ENCODE assay signal across 12 cellular contexts in genomic region chr1:66984491-66984890, GRCh38. TPM values are rescaled to one million over a fixed set of nuclear protein-coding genes. Genes with fewer than 3 reads are reported as not detected.
DNase-seq lines count a peak whose midpoint lies in the region; ATAC-seq, FAIRE-seq and TF ChIP-seq lines count a peak whose summit lies in the region.
"Had no signal": no experiment of that assay in that cellular context is flagged by ENCODE, and none has a peak within 500 bp of the region (broad histone marks: within the 10 kb centered on the region; RNA-seq: fewer than 3 reads in every experiment).

No MANE protein-coding gene starts in this region.

- H2BK12ac ChIP-seq in mesenchymal stem cell (ENCODE audit: low read length in 2 of 2), result no peak overlapping the region

- no peak overlapping the region for H3K27ac ChIP-seq in WERI-Rb-1
- no peak overlapping the region for H3K27ac ChIP-seq in mesenchymal stem cell (ENCODE audit: low read length, poor library complexity, severe bottlenecking)
- H3K27ac ChIP-seq: colonic mucosa, spleen, VCaP had no signal

- H2AK5ac ChIP-seq in mesenchymal stem cell (ENCODE audit: low read length, severe bottlenecking), result no peak overlapping the region

- no peak overlapping the region for H2BK15ac ChIP-seq in mesenchymal stem cell (ENCODE audit: low read depth, poor library complexity, severe bottlenecking)

- WGBS in mesenchymal stem cell, result 100% methylated on average over 1 of the region's 1 CpG

- no peaks in the 10 kb centered on the region for H3K9me3 Mint-ChIP-seq in activated T-helper 17 cell treated with anti-CD3 and anti-CD28 coated beads, Interleukin-2, amount 50 U/mL, for 72 hours

- H2BK5ac ChIP-seq in mesenchymal stem cell (ENCODE audit: low read depth, low read length, poor library complexity, severe bottlenecking), result no peak overlapping the region

- DNase-seq in WERI-Rb-1 (no peak), mesenchymal stem cell (no peak), HuH-7.5 (ENCODE audit: low spot score) (no peak)
- DNase-seq in stimulated activated CD4-positive, alpha-beta T cell treated with anti-CD3 and anti-CD28 coated beads, Interleukin-12 subunit alpha, Interleukin-12 subunit beta, amount 100 ng/mL, for 4 hours, result no peak
- DNase-seq: colonic mucosa, NCI-H345, spleen had no signal

- ATAC-seq in GM19372 (IDR thresholded peaks at IDR 0.05; ENCODE audit: low read depth, unreplicated experiment), result peak; percentile 89
- peak; percentile 86 for ATAC-seq in HG02981 (IDR thresholded peaks at IDR 0.05; ENCODE audit: unreplicated experiment)
- ATAC-seq in activated T-helper 17 cell treated with anti-CD3 and anti-CD28 coated beads, Interleukin-2, amount 50 U/mL, for 72 hours (replicated peaks), result peak; percentile 43

- H3K36me3 ChIP-seq in WERI-Rb-1 (peaks cover 41% of the 10 kb centered on the region), mesenchymal stem cell (ENCODE audit: control insufficient read depth in 1 of 2, insufficient read depth in 2 of 2, low read depth in 1 of 2, low read length in 2 of 2) (peaks cover 6 to 93% of the 10 kb centered on the region in 2 experiments)

- no peaks in the 10 kb centered on the region for H3K79me1 ChIP-seq in mesenchymal stem cell (replicated peaks; ENCODE audit: low read length, poor library complexity, severe bottlenecking)

- no peak overlapping the region for H4K91ac ChIP-seq in mesenchymal stem cell (ENCODE audit: low read length)

- H3K4ac ChIP-seq in mesenchymal stem cell (ENCODE audit: low read depth in 1 of 2, low read length in 2 of 2), result no peak overlapping the region

- TF ChIP-seq CTCF in WERI-Rb-1 (IDR thresholded peaks at IDR 0.05; ENCODE audit: low read depth, low read length), result no peak

- H3K27me3 ChIP-seq in WERI-Rb-1 (ENCODE audit: insufficient read depth, low read depth, severe bottlenecking) (no peaks in the 10 kb centered on the region), mesenchymal stem cell (ENCODE audit: control insufficient read depth in 1 of 2, insufficient read depth in 1 of 2, low read length in 2 of 2) (no peaks in the 10 kb centered on the region)
- H3K27me3 ChIP-seq: colonic mucosa, spleen had no signal

- H4K8ac ChIP-seq in mesenchymal stem cell (ENCODE audit: low read length), result no peak overlapping the region

- H3K36me3 Mint-ChIP-seq in activated T-helper 17 cell treated with anti-CD3 and anti-CD28 coated beads, Interleukin-2, amount 50 U/mL, for 72 hours (ENCODE audit: low read depth), result peaks cover 98% of the 10 kb centered on the region

- FAIRE-seq in G401.6 (lab: Jason Lieb, UNC), result peak; percentile 44

- peaks cover 6% of the 10 kb centered on the region for H3K4me1 Mint-ChIP-seq in activated T-helper 17 cell treated with anti-CD3 and anti-CD28 coated beads, Interleukin-2, amount 50 U/mL, for 72 hours

- no peak overlapping the region for H3K23ac ChIP-seq in mesenchymal stem cell (ENCODE audit: low read length in 2 of 2)

- peak overlapping the region; percentile 38 for H3K4me3 Mint-ChIP-seq in activated T-helper 17 cell treated with anti-CD3 and anti-CD28 coated beads, Interleukin-2, amount 50 U/mL, for 72 hours

- H3K9me3 ChIP-seq in WERI-Rb-1 (ENCODE audit: severe bottlenecking) (no peaks in the 10 kb centered on the region), mesenchymal stem cell (ENCODE audit: control insufficient read depth, low read length) (no peaks in the 10 kb centered on the region)
- H3K9me3 ChIP-seq: colonic mucosa, spleen had no signal

- H3K4me3 ChIP-seq in WERI-Rb-1 (ENCODE audit: low read depth, low read length), result no peak overlapping the region
- no peak overlapping the region for H3K4me3 ChIP-seq in mesenchymal stem cell (ENCODE audit: insufficient read depth in 1 of 2, low read depth in 1 of 2, low read length in 2 of 2)
- H3K4me3 ChIP-seq: colonic mucosa, spleen had no signal

- no peak overlapping the region for H3K9ac ChIP-seq in mesenchymal stem cell (ENCODE audit: low read length)

- no peak overlapping the region for H3K18ac ChIP-seq in mesenchymal stem cell (ENCODE audit: low read depth in 1 of 2, low read length in 2 of 2)

- H2AFZ ChIP-seq in mesenchymal stem cell (ENCODE audit: low read depth, low read length), result no peak overlapping the region

- H3K27ac Mint-ChIP-seq in activated T-helper 17 cell treated with anti-CD3 and anti-CD28 coated beads, Interleukin-2, amount 50 U/mL, for 72 hours, result peak overlapping the region; percentile 70

- peaks cover 2% of the 10 kb centered on the region for H3K4me1 ChIP-seq in mesenchymal stem cell (ENCODE audit: control insufficient read depth, insufficient read depth, low read depth, low read length)

- no peak overlapping the region for H3K14ac ChIP-seq in mesenchymal stem cell (ENCODE audit: low read length in 2 of 2)

- H2BK120ac ChIP-seq in mesenchymal stem cell (ENCODE audit: low read depth, low read length), result no peak overlapping the region

- no peak overlapping the region for H3K4me2 ChIP-seq in mesenchymal stem cell (ENCODE audit: low read length, poor library complexity, severe bottlenecking)

- H3K27me3 Mint-ChIP-seq in activated T-helper 17 cell treated with anti-CD3 and anti-CD28 coated beads, Interleukin-2, amount 50 U/mL, for 72 hours, result no peaks in the 10 kb centered on the region

RNA-seq across cellular contexts. Expression of gene MIER1, which starts 59.7 kb away (rescaled TPM):
- total RNA-seq in activated T-helper 17 cell treated with anti-CD3 and anti-CD28 coated beads, Interleukin-2, amount 50 U/mL, for 72 hours, result 10 to 100 TPM; 44.7 to 60.0 TPM
- polyA plus RNA-seq in mesenchymal stem cell (2013, experiment 1 of 2), result 22.2 TPM
- polyA plus RNA-seq in mesenchymal stem cell (2013, experiment 2 of 2), result 23.3 TPM

RNA-seq across cellular contexts. Expression of gene DNAI4, which starts 59.8 kb away (rescaled TPM):
- total RNA-seq in activated T-helper 17 cell treated with anti-CD3 and anti-CD28 coated beads, Interleukin-2, amount 50 U/mL, for 72 hours, result 1 to 10 TPM in 1 of 2 donors, under 1 TPM in 1; 0.65 to 1.4 TPM
- 1.4 TPM for polyA plus RNA-seq in mesenchymal stem cell (2013, experiment 1 of 2)
- polyA plus RNA-seq in mesenchymal stem cell (2013, experiment 2 of 2), result 2.0 TPM
